19 cellular contexts compared by ENCODE assay signal in the genomic region with DNA sequence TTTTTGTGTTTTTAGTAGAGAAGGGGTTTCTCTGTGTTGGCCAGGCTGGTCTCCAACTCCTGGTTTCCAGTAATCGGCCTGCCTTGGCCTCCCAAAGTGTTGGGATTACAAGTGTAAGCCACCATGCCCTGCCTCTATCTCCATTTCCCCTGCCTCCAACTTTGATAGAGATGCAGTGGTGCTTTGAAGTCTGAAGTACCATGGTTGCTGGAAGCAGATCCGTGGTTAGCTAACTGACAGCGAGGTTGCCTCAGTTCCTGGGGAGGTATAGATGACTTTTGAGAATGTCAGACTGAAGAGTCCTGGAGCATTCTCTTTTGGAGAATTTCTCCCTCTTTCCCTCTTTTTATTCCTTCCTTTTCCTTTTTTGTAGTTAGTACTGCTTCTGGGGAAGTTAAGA.
DNase-seq lines count a peak whose midpoint lies in the region; ATAC-seq and TF ChIP-seq lines count a peak whose summit lies in the region.
"Had no signal": no experiment of that assay in that cellular context is flagged by ENCODE, and none has a peak within 500 bp of the region (broad histone marks: within the 10 kb centered on the region; RNA-seq: fewer than 3 reads in every experiment).

No MANE protein-coding gene starts in this region.

- no peaks in the 10 kb centered on the region for H3K9me3 Mint-ChIP-seq in activated T-cell treated with anti-CD3 and anti-CD28 coated beads, Interleukin-2, amount 50 U/mL, for 24 hours
- no peaks in the 10 kb centered on the region for H3K9me3 Mint-ChIP-seq in CD4-positive, CD25-positive, alpha-beta regulatory T cell
- H3K9me3 Mint-ChIP-seq in activated naive CD8-positive, alpha-beta T cell treated with anti-CD3 and anti-CD28 coated beads for 36 hours = no peaks in the 10 kb centered on the region
- H3K9me3 Mint-ChIP-seq: GM23338 had no signal

- peaks cover 19% of the 10 kb centered on the region for H3K4me1 ChIP-seq in CD4-positive, CD25-positive, alpha-beta regulatory T cell (ENCODE audit: control insufficient read depth, insufficient read depth, low read length, poor library complexity, severe bottlenecking)
- H3K4me1 ChIP-seq in DND-41 (ENCODE audit: insufficient read depth, low read length) = peaks cover 17% of the 10 kb centered on the region

- TF ChIP-seq CTCF in DND-41 (IDR thresholded peaks at IDR 0.05; ENCODE audit: borderline replicate concordance, extremely low read depth, low read length, poor library complexity, severe bottlenecking) = no peak

- no peak overlapping the region for H3K27ac ChIP-seq in CD4-positive, CD25-positive, alpha-beta regulatory T cell (ENCODE audit: insufficient read depth, low read length, poor library complexity, severe bottlenecking)
- H3K27ac ChIP-seq in DND-41 (ENCODE audit: low read length) = peak overlapping the region; percentile 45; the same call in 1 of the 2 replicates
- H3K27ac ChIP-seq: A549 had no signal

- H3K27ac Mint-ChIP-seq in activated T-cell treated with anti-CD3 and anti-CD28 coated beads, Interleukin-2, amount 50 U/mL, for 24 hours = peak overlapping the region; percentile 72
- peak overlapping the region; percentile 9 to 63 (median 23) for H3K27ac Mint-ChIP-seq in CD4-positive, CD25-positive, alpha-beta regulatory T cell
- H3K27ac Mint-ChIP-seq in activated naive CD8-positive, alpha-beta T cell treated with anti-CD3 and anti-CD28 coated beads for 36 hours = peak overlapping the region; percentile 5
- H3K27ac Mint-ChIP-seq: GM23338 had no signal

- H3K9ac ChIP-seq in DND-41 (ENCODE audit: low read depth, low read length) = no peak overlapping the region

- no peak overlapping the region for H3K4me3 ChIP-seq in CD4-positive, CD25-positive, alpha-beta regulatory T cell (ENCODE audit: low read depth, low read length)
- H3K4me3 ChIP-seq in DND-41 (ENCODE audit: low read depth in 1 of 2, low read length in 2 of 2) = no peak overlapping the region
- H3K4me3 ChIP-seq: A549, GM23338 had no signal

- H3K9me3 ChIP-seq in CD4-positive, CD25-positive, alpha-beta regulatory T cell (ENCODE audit: control insufficient read depth in 2 of 2, low read length in 2 of 2) = no peaks in the 10 kb centered on the region
- H3K9me3 ChIP-seq in DND-41 (ENCODE audit: insufficient read depth, low read length, severe bottlenecking) = no peaks in the 10 kb centered on the region
- H3K9me3 ChIP-seq: A549 had no signal

- H3K27me3 Mint-ChIP-seq in activated T-cell treated with anti-CD3 and anti-CD28 coated beads, Interleukin-2, amount 50 U/mL, for 24 hours = no peaks in the 10 kb centered on the region
- H3K27me3 Mint-ChIP-seq in CD4-positive, CD25-positive, alpha-beta regulatory T cell = no peaks in the 10 kb centered on the region
- no peaks in the 10 kb centered on the region for H3K27me3 Mint-ChIP-seq in activated naive CD8-positive, alpha-beta T cell treated with anti-CD3 and anti-CD28 coated beads for 36 hours

- peaks cover 14% of the 10 kb centered on the region for H3K36me3 ChIP-seq in CD4-positive, CD25-positive, alpha-beta regulatory T cell (ENCODE audit: control insufficient read depth, insufficient read depth, low read length)
- no peaks in the 10 kb centered on the region; the same call in 1 of the 2 replicates for H3K36me3 ChIP-seq in DND-41 (ENCODE audit: insufficient read depth, low read length)

- H2AFZ ChIP-seq in DND-41 (ENCODE audit: low read depth, low read length) = no peak overlapping the region
- H2AFZ ChIP-seq: GM23338 had no signal

- no peaks in the 10 kb centered on the region for H3K27me3 ChIP-seq in CD4-positive, CD25-positive, alpha-beta regulatory T cell (ENCODE audit: control insufficient read depth, insufficient read depth, low read length)
- no peaks in the 10 kb centered on the region for H3K27me3 ChIP-seq in DND-41 (ENCODE audit: insufficient read depth, low read length, poor library complexity)

- H3K36me3 Mint-ChIP-seq in activated T-cell treated with anti-CD3 and anti-CD28 coated beads, Interleukin-2, amount 50 U/mL, for 24 hours (ENCODE audit: low read depth) = peaks cover 19% of the 10 kb centered on the region
- H3K36me3 Mint-ChIP-seq in CD4-positive, CD25-positive, alpha-beta regulatory T cell = peaks cover 22% of the 10 kb centered on the region
- peaks cover 11% of the 10 kb centered on the region for H3K36me3 Mint-ChIP-seq in activated naive CD8-positive, alpha-beta T cell treated with anti-CD3 and anti-CD28 coated beads for 36 hours

- no peak overlapping the region for H3K4me3 Mint-ChIP-seq in activated T-cell treated with anti-CD3 and anti-CD28 coated beads, Interleukin-2, amount 50 U/mL, for 24 hours
- H3K4me3 Mint-ChIP-seq in CD4-positive, CD25-positive, alpha-beta regulatory T cell = peak overlapping the region in 1 of 4 donors; percentile 31
- H3K4me3 Mint-ChIP-seq in activated naive CD8-positive, alpha-beta T cell treated with anti-CD3 and anti-CD28 coated beads for 36 hours = no peak overlapping the region
- H3K4me3 Mint-ChIP-seq: GM23338 had no signal

- H3K79me2 ChIP-seq in DND-41 (ENCODE audit: insufficient read depth, low read length) = peaks cover 33% of the 10 kb centered on the region

- intact Hi-C loops in Right ventricle myocardium superior (cut with DNase I) = no loop called here

- no peaks in the 10 kb centered on the region for H4K20me1 ChIP-seq in DND-41 (ENCODE audit: insufficient read depth, low read length)

- peaks cover 81% of the 10 kb centered on the region for H3K4me1 Mint-ChIP-seq in activated T-cell treated with anti-CD3 and anti-CD28 coated beads, Interleukin-2, amount 50 U/mL, for 24 hours (ENCODE audit: low read depth)
- H3K4me1 Mint-ChIP-seq in CD4-positive, CD25-positive, alpha-beta regulatory T cell = peaks cover 30 to 88% (median 57%) of the 10 kb centered on the region in 4 donors
- H3K4me1 Mint-ChIP-seq in activated naive CD8-positive, alpha-beta T cell treated with anti-CD3 and anti-CD28 coated beads for 36 hours = peaks cover 65% of the 10 kb centered on the region
- H3K4me1 Mint-ChIP-seq: GM23338 had no signal

- no peak for DNase-seq in activated T-cell treated with anti-CD3 and anti-CD28 coated beads, Interleukin-2, amount 50 U/mL, for 24 hours
- DNase-seq in activated T-cell treated with anti-CD3 and anti-CD28 coated beads for 4 hours (no peak), DND-41 (peak; percentile 53), Right ventricle myocardium superior (no peak), cerebellum (ENCODE audit: low spot score) (no peak), NCI-H524 treated with DMSO at 0.1 percent for 48 hours (lab: John Stamatoyannopoulos, UW) (no peak)
- no peak for DNase-seq in CD4-positive, CD25-positive, alpha-beta regulatory T cell
- no peak for DNase-seq in activated naive CD8-positive, alpha-beta T cell treated with anti-CD3 and anti-CD28 coated beads for 36 hours
- DNase-seq: DMS79, HCEC 1CT, NCI-H1105, NCI-H1694, NCI-H2081 treated with DMSO at 0.1 percent for 48 hours, NCI-H510A, NCI-H774, OCI-M1, SHP77 had no signal

- ATAC-seq in CD4-positive, CD25-positive, alpha-beta regulatory T cell (ENCODE audit: low read depth in 2 of 2) = no peak
- peak; percentile 86 for ATAC-seq in DND-41 (ENCODE audit: insufficient read depth, low read depth)
- no peak for ATAC-seq in Right ventricle myocardium superior (ENCODE audit: poor library complexity)
- ATAC-seq: A549, GM23338 had no signal

- H3K4me2 ChIP-seq in DND-41 (ENCODE audit: insufficient read depth, low read length) = no peak overlapping the region
- H3K4me2 ChIP-seq: A549, GM23338 had no signal

Comparison
In these comparisons a context has a peak if more than half of its experiments do, and no peak if none do; other contexts are left out.
1. H3K27ac Mint-ChIP-seq: peak in every context shown above with its lines; median percentile 72 in activated T-cell treated with anti-CD3 and anti-CD28 coated beads, Interleukin-2, amount 50 U/mL, for 24 hours; 23 in CD4-positive, CD25-positive, alpha-beta regulatory T cell; 5 in activated naive CD8-positive, alpha-beta T cell treated with anti-CD3 and anti-CD28 coated beads for 36 hours.